In the genomic region with DNA sequence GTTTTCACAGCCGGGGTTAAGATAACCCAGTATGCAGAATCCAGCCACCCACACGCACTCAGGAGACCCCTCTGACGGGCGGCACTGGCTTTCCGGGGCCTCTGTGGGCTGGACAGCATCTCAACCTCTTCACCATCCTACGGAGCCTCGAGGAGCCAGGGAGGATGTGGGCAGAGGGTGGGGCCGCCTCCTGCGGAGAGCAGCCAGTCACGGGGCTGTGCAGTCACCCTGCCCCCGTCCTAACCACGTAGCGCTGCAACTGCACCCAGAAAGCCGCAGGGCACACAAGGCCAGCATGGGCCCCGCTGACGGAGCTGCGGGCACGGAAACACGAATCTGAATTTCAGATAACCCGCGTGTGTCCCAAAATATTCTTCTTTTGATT, we compare ENCODE assay signal across 2 cellular contexts.
TF ChIP-seq lines count a peak whose summit lies in the region.

No MANE protein-coding gene starts in this region.

TF ChIP-seq in liver, 16 proteins besides CTCF, POLR2A, EP300 and RAD21 (continued from another document):
- TF ChIP-seq, protein P1, sequence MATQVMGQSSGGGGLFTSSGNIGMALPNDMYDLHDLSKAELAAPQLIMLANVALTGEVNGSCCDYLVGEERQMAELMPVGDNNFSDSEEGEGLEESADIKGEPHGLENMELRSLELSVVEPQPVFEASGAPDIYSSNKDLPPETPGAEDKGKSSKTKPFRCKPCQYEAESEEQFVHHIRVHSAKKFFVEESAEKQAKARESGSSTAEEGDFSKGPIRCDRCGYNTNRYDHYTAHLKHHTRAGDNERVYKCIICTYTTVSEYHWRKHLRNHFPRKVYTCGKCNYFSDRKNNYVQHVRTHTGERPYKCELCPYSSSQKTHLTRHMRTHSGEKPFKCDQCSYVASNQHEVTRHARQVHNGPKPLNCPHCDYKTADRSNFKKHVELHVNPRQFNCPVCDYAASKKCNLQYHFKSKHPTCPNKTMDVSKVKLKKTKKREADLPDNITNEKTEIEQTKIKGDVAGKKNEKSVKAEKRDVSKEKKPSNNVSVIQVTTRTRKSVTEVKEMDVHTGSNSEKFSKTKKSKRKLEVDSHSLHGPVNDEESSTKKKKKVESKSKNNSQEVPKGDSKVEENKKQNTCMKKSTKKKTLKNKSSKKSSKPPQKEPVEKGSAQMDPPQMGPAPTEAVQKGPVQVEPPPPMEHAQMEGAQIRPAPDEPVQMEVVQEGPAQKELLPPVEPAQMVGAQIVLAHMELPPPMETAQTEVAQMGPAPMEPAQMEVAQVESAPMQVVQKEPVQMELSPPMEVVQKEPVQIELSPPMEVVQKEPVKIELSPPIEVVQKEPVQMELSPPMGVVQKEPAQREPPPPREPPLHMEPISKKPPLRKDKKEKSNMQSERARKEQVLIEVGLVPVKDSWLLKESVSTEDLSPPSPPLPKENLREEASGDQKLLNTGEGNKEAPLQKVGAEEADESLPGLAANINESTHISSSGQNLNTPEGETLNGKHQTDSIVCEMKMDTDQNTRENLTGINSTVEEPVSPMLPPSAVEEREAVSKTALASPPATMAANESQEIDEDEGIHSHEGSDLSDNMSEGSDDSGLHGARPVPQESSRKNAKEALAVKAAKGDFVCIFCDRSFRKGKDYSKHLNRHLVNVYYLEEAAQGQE (IDR thresholded peaks at IDR 0.05) = peak; percentile 37

TF ChIP-seq in HepG2, 621 proteins besides CTCF, POLR2A, EP300 and RAD21 (continued from another document):
- no peak for TF ChIP-seq ZBTB46 (CRISPR knock-in tag; IDR thresholded peaks at IDR 0.05; ENCODE audit: borderline replicate concordance)
- TF ChIP-seq SRSF9 (IDR thresholded peaks at IDR 0.05; ENCODE audit: borderline replicate concordance, insufficient read depth, low read depth, low read length, poor library complexity, severe bottlenecking) = no peak
- TF ChIP-seq, protein P2, sequence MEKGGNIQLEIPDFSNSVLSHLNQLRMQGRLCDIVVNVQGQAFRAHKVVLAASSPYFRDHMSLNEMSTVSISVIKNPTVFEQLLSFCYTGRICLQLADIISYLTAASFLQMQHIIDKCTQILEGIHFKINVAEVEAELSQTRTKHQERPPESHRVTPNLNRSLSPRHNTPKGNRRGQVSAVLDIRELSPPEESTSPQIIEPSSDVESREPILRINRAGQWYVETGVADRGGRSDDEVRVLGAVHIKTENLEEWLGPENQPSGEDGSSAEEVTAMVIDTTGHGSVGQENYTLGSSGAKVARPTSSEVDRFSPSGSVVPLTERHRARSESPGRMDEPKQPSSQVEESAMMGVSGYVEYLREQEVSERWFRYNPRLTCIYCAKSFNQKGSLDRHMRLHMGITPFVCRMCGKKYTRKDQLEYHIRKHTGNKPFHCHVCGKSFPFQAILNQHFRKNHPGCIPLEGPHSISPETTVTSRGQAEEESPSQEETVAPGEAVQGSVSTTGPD (CRISPR knock-in tag; IDR thresholded peaks at IDR 0.05) = no peak
- TF ChIP-seq RBM39 (IDR thresholded peaks at IDR 0.05; ENCODE audit: low read depth, low read length, poor library complexity, severe bottlenecking) = no peak
- no peak for TF ChIP-seq ZNF558 (CRISPR knock-in tag; IDR thresholded peaks at IDR 0.05; ENCODE audit: borderline replicate concordance)
- TF ChIP-seq TARDBP (CRISPR knock-in tag; IDR thresholded peaks at IDR 0.05) = no peak
- no peak for TF ChIP-seq RFX1 (IDR thresholded peaks at IDR 0.05)
- no peak for TF ChIP-seq RFX3 (CRISPR knock-in tag; IDR thresholded peaks at IDR 0.05)
TF ChIP-seq in HepG2: peak in this region for 0.
